ENCODE assay signal across 2 cellular contexts in genomic region chr16:52924162-52924561, GRCh38.
A peak's percentile ranks its signal among the peaks of the same experiment; 100 is the strongest.
TF ChIP-seq lines count a peak whose summit lies in the region.

No MANE protein-coding gene starts in this region.

TF ChIP-seq in HepG2, 621 proteins besides CTCF, POLR2A, EP300 and RAD21 (continued from another document):
- TF ChIP-seq ZNF512 (CRISPR knock-in tag; IDR thresholded peaks at IDR 0.05) (no peak), RAD51 (IDR thresholded peaks at IDR 0.05; ENCODE audit: borderline replicate concordance) (peak; percentile 65; the same call in 1 of the 2 replicates), ZBTB44 (CRISPR knock-in tag; IDR thresholded peaks at IDR 0.05) (no peak), MLLT10 (CRISPR knock-in tag; IDR thresholded peaks at IDR 0.05) (no peak), USF2 (IDR thresholded peaks at IDR 0.05; ENCODE audit: low read depth, low read length) (0 out of 2 replicates have a peak, but pooled peaks have one; percentile 33), USF2 (CRISPR knock-in tag; IDR thresholded peaks at IDR 0.05; ENCODE audit: borderline replicate concordance) (no peak)
TF ChIP-seq in HepG2: peak in this region for 2.

TF ChIP-seq in A549, 52 proteins besides CTCF, POLR2A, EP300 and RAD21 (continued from another document):
- TF ChIP-seq ELK1 (IDR thresholded peaks at IDR 0.05; ENCODE audit: low read depth, low read length) = no peak
- no peak for TF ChIP-seq BCL3 (IDR thresholded peaks at IDR 0.05)
- TF ChIP-seq HOXB13 (CRISPR knock-in tag; IDR thresholded peaks at IDR 0.05; ENCODE audit: low read depth) = no peak
- TF ChIP-seq EHMT2 (IDR thresholded peaks at IDR 0.05; ENCODE audit: low read depth) = no peak
- no peak for TF ChIP-seq FOSB (CRISPR knock-in tag; IDR thresholded peaks at IDR 0.05)
- TF ChIP-seq USF2 (IDR thresholded peaks at IDR 0.05) = 0 out of 2 replicates have a peak, but pooled peaks have one; percentile 41
- no peak for TF ChIP-seq CEBPB (IDR thresholded peaks at IDR 0.05)
- no peak for TF ChIP-seq MYC (IDR thresholded peaks at IDR 0.05; ENCODE audit: borderline replicate concordance, low read length)
- TF ChIP-seq HOXA7 (CRISPR knock-in tag; IDR thresholded peaks at IDR 0.05) = no peak
- 0 out of 2 replicates have a peak, but pooled peaks have one; percentile 22 for TF ChIP-seq KDM5A (IDR thresholded peaks at IDR 0.05)
- TF ChIP-seq SMC3 (IDR thresholded peaks at IDR 0.05) = no peak
- TF ChIP-seq BHLHE40 (IDR thresholded peaks at IDR 0.05; ENCODE audit: low read depth, low read length) = no peak
- no peak for TF ChIP-seq HOXB5 (CRISPR knock-in tag; IDR thresholded peaks at IDR 0.05)
- TF ChIP-seq JUN (IDR thresholded peaks at IDR 0.05) = no peak
- no peak for TF ChIP-seq CHD2 (IDR thresholded peaks at IDR 0.05; ENCODE audit: low read length, partially characterized antibody)
- TF ChIP-seq HEYL (CRISPR knock-in tag; IDR thresholded peaks at IDR 0.05) = no peak
